In the genomic region with DNA sequence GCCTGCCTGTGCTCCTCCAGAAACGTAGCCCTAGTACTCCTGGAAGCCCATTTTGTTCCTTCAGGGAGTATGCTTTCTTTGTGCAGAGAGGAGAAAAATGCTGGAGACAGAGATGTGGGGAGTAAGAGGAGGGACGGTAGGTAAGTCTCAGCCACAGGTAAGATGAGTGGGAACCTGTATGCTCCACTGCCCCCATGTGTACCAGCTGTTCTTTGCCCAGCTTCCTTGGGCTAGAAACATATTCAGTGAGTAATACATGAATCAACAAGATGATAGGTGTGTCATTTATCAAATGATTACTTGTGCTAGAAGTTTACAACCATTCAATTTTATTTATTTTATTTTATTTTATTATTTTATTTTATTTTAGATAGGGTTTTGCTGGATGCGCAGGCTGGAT, we compare ENCODE assay signal across 12 cellular contexts. TPM values are rescaled to one million over a fixed set of nuclear protein-coding genes. Genes with fewer than 3 reads are reported as not detected.
DNase-seq lines count a peak whose midpoint lies in the region; ATAC-seq, FAIRE-seq and TF ChIP-seq lines count a peak whose summit lies in the region.
"Had no signal": no experiment of that assay in that cellular context is flagged by ENCODE, and none has a peak within 500 bp of the region (broad histone marks: within the 10 kb centered on the region; RNA-seq: fewer than 3 reads in every experiment).

No MANE protein-coding gene starts in this region.

- POLR2A ChIA-PET in GM12878 (lab: Charles Lee): no interaction called here

- TF ChIP-seq RAD21 in GM12878 (IDR thresholded peaks at IDR 0.05; ENCODE audit: insufficient read depth, low read depth, low read length): no peak

- in situ Hi-C loops in GM12878 (cut with MboI): no loop called here

- H3K9me3 ChIP-seq in GM12878 (replicated peaks; ENCODE audit: control insufficient read depth, insufficient read depth, low read length): no peaks in the 10 kb centered on the region
- H3K9me3 ChIP-seq: pancreas had no signal

- no peak for TF ChIP-seq POLR2A in GM12878 (IDR thresholded peaks at IDR 0.05; ENCODE audit: low read depth, low read length)

- peak; percentile 22 to 29 for DNase-seq in activated CD4-positive, alpha-beta T cell treated with anti-CD3 and anti-CD28 coated beads for 4 hours
- no peak for DNase-seq in activated CD4-positive, alpha-beta T cell treated with anti-CD3 and anti-CD28 coated beads for 1 hour
- no peak for DNase-seq in GM12878 (ENCODE audit: low read depth, low spot score)
- no peak for DNase-seq in NCI-H345 (lab: John Stamatoyannopoulos, UW)
- DNase-seq: NCI-H2029; pancreas; stimulated activated CD8-positive, alpha-beta memory T cell treated with anti-CD3 and anti-CD28 coated beads, Interleukin-4, amount 100 ng/mL, for 48 hours; T1000 had no signal

- no peak for TF ChIP-seq EP300 in GM12878 (IDR thresholded peaks at IDR 0.05; ENCODE audit: borderline replicate concordance in 1 of 2, control insufficient read depth in 1 of 2, low read depth in 2 of 2, low read length in 2 of 2)

- peak overlapping the region; percentile 89 for H2AFZ ChIP-seq in GM12878 (ENCODE audit: control insufficient read depth, low read depth, low read length)

- H3K4me1 ChIP-seq in GM12878 (ENCODE audit: control insufficient read depth, insufficient read depth, low read length): peaks cover 3% of the 10 kb centered on the region; the same call in 1 of the 2 replicates

- H3K79me2 ChIP-seq in GM12878 (ENCODE audit: control insufficient read depth, insufficient read depth, low read length): no peaks in the 10 kb centered on the region

- ATAC-seq in HG03460 (IDR thresholded peaks at IDR 0.05; ENCODE audit: unreplicated experiment): peak; percentile 43
- ATAC-seq in GM12878: peak; percentile 74
- no peak for ATAC-seq in GM19035 (IDR thresholded peaks at IDR 0.05; ENCODE audit: unreplicated experiment)
- no peak for ATAC-seq in HG02970 (IDR thresholded peaks at IDR 0.05; ENCODE audit: low FRiP score, unreplicated experiment)

- SMC1A ChIA-PET in GM12878 (lab: Charles Lee; ENCODE audit: uncharacterized antibody, unreplicated experiment): interaction anchor here (0.5 kb wide), 1 partner anchor 86 kb away, joined by 4 read pairs; no protein-coding TSS in a partner anchor

- intact Hi-C loops in GM12878 (cut with micrococcal nuclease; ENCODE audit: unreplicated experiment): no loop called here

- H3K36me3 Mint-ChIP-seq in stimulated activated naive CD8-positive, alpha-beta T cell treated with anti-CD3 and anti-CD28 coated beads, Interleukin-15, Interleukin-2, amounts not matched to agents 100 ng/mL and 50 ng/mL, for 24 hours (ENCODE audit: low read depth): peaks cover 27% of the 10 kb centered on the region

- peak overlapping the region; percentile 59; the same call in 1 of the 2 replicates for H3K9ac ChIP-seq in GM12878 (ENCODE audit: control insufficient read depth, insufficient read depth, low read length)

- H3K4me1 Mint-ChIP-seq in stimulated activated naive CD8-positive, alpha-beta T cell treated with anti-CD3 and anti-CD28 coated beads, Interleukin-15, Interleukin-2, amounts not matched to agents 100 ng/mL and 50 ng/mL, for 24 hours (ENCODE audit: low read depth): peaks cover 88% of the 10 kb centered on the region

- H3K9me3 Mint-ChIP-seq in stimulated activated naive CD8-positive, alpha-beta T cell treated with anti-CD3 and anti-CD28 coated beads, Interleukin-15, Interleukin-2, amounts not matched to agents 100 ng/mL and 50 ng/mL, for 24 hours: no peaks in the 10 kb centered on the region

- peak overlapping the region; percentile 97 for H3K27ac Mint-ChIP-seq in stimulated activated naive CD8-positive, alpha-beta T cell treated with anti-CD3 and anti-CD28 coated beads, Interleukin-15, Interleukin-2, amounts not matched to agents 100 ng/mL and 50 ng/mL, for 24 hours

- no peak for FAIRE-seq in GM12878 (lab: Jason Lieb, UNC)
- FAIRE-seq: pancreas had no signal

- peak overlapping the region; percentile 88 for H3K4me3 Mint-ChIP-seq in stimulated activated naive CD8-positive, alpha-beta T cell treated with anti-CD3 and anti-CD28 coated beads, Interleukin-15, Interleukin-2, amounts not matched to agents 100 ng/mL and 50 ng/mL, for 24 hours

- CTCF ChIA-PET in GM12878 (lab: Yijun Ruan, JAX): no interaction called here

- no peak overlapping the region for H3K27ac ChIP-seq in GM12878 (ENCODE audit: control insufficient read depth, insufficient read depth)
- H3K27ac ChIP-seq: pancreas had no signal

- peak overlapping the region; percentile 73 for H3K4me2 ChIP-seq in GM12878 (ENCODE audit: control insufficient read depth, insufficient read depth)

- H3K27me3 Mint-ChIP-seq in stimulated activated naive CD8-positive, alpha-beta T cell treated with anti-CD3 and anti-CD28 coated beads, Interleukin-15, Interleukin-2, amounts not matched to agents 100 ng/mL and 50 ng/mL, for 24 hours: no peaks in the 10 kb centered on the region

- H3K4me3 ChIP-seq in GM12878: peak overlapping the region; percentile 56
- H3K4me3 ChIP-seq: pancreas had no signal

- H3K27me3 ChIP-seq in GM12878 (replicated peaks in 1 of 2; ENCODE audit: control insufficient read depth in 2 of 2, insufficient read depth in 2 of 2, low read length in 1 of 2): no peaks in the 10 kb centered on the region
- H3K27me3 ChIP-seq: pancreas had no signal

- 36% methylated on average over 3 of the region's 3 CpGs for WGBS in GM12878 (ENCODE audit: insufficient coverage, insufficient replicate concordance, low lambda C conversion rate, missing lambda C conversion rate)

- RAD21 ChIA-PET in GM12878 (lab: Charles Lee; ENCODE audit: unreplicated experiment): interaction anchor here (1.4 kb wide), 1 partner anchor 45 kb away, joined by 3 read pairs; no protein-coding TSS in a partner anchor

- no peaks in the 10 kb centered on the region for H4K20me1 ChIP-seq in GM12878 (ENCODE audit: control insufficient read depth, insufficient read depth)

- BruUV-seq in GM12878 (replicated peaks; lab: Mats Ljungman, UMichigan): no TSS peak

- no peaks in the 10 kb centered on the region for H3K36me3 ChIP-seq in GM12878 (ENCODE audit: control insufficient read depth in 2 of 2, insufficient read depth in 2 of 2, low read length in 1 of 2)
- H3K36me3 ChIP-seq: pancreas had no signal

- TF ChIP-seq CTCF in GM12878 (IDR thresholded peaks at IDR 0.05 in 2 of 3, conservative IDR thresholded peaks at IDR 0.05 in 1 of 3; ENCODE audit: control insufficient read depth in 2 of 3, extremely low read depth in 1 of 3, insufficient read depth in 1 of 3, low read depth in 3 of 3, low read length in 3 of 3): no peak

TF ChIP-seq in GM12878, 131 proteins besides CTCF, POLR2A, EP300 and RAD21:
- TF ChIP-seq, protein P1, sequence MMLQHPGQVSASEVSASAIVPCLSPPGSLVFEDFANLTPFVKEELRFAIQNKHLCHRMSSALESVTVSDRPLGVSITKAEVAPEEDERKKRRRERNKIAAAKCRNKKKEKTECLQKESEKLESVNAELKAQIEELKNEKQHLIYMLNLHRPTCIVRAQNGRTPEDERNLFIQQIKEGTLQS (IDR thresholded peaks at IDR 0.05; ENCODE audit: borderline replicate concordance, extremely low read depth, low read depth, low read length): no peak
- no peak for TF ChIP-seq SRF (IDR thresholded peaks at IDR 0.05; ENCODE audit: low read depth in 2 of 2, low read length in 2 of 2)
- TF ChIP-seq, protein P2, sequence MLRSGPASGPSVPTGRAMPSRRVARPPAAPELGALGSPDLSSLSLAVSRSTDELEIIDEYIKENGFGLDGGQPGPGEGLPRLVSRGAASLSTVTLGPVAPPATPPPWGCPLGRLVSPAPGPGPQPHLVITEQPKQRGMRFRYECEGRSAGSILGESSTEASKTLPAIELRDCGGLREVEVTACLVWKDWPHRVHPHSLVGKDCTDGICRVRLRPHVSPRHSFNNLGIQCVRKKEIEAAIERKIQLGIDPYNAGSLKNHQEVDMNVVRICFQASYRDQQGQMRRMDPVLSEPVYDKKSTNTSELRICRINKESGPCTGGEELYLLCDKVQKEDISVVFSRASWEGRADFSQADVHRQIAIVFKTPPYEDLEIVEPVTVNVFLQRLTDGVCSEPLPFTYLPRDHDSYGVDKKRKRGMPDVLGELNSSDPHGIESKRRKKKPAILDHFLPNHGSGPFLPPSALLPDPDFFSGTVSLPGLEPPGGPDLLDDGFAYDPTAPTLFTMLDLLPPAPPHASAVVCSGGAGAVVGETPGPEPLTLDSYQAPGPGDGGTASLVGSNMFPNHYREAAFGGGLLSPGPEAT (IDR thresholded peaks at IDR 0.05; ENCODE audit: low read depth): no peak

RNA-seq across cellular contexts. Expression of a gene that starts 13.6 kb away (rescaled TPM):
- total RNA-seq in GM12878 (2013; cell fraction: nucleolus; rRNA removed): 57.2 and 58.3 TPM in 2 replicates
- total RNA-seq in GM12878 (2014; rRNA removed) (7.1 and 8.1 TPM in 2 replicates), GM12878 (2014; rRNA removed; fragmentation: Illumina TruSeq; extraction: Trizol) (10.4 and 11.0 TPM in 2 replicates), GM12878 (2021) (8.7 and 9.1 TPM in 2 replicates)
- 3.6 TPM for polyA plus RNA-seq in GM12878 (2011; ENCODE audit: low read depth)
- polyA plus RNA-seq in GM12878 (2011; rRNA removed) (10.9 and 14.4 TPM in 2 replicates), GM12878 (2014; fragmentation: Illumina TruSeq; extraction: Trizol) (4.8 and 6.5 TPM in 2 replicates), GM12878 (2014; fragmentation: Nextera tagmentation; extraction: Ambion mirVana) (1 to 10 TPM; 1.8 to 3.7 TPM), GM12878 (2014; rRNA removed) (3.1 and 4.2 TPM in 2 replicates), GM12878 (2016; fragmentation: Nextera tagmentation; extraction: Ambion mirVana) (1 to 10 TPM; 7.1 to 8.8 TPM)
- polyA plus RNA-seq in GM12878 (2011; cell fraction: cytosol; rRNA removed): 2.9 and 3.0 TPM in 2 replicates
- polyA plus RNA-seq in GM12878 (2011; cell fraction: nucleus; rRNA removed): 11.1 and 17.3 TPM in 2 replicates
- 4.0 and 4.5 TPM in 2 replicates for polyA plus RNA-seq in GM12878 (2012)
- polyA minus RNA-seq in GM12878 (2011; rRNA and poly(A)+ RNA removed): 38.6 and 84.4 TPM in 2 replicates
- polyA minus RNA-seq in GM12878 (2011; cell fraction: cytosol; rRNA and poly(A)+ RNA removed): 7.9 and 8.6 TPM in 2 replicates
- 39.0 and 55.6 TPM in 2 replicates for polyA minus RNA-seq in GM12878 (2011; cell fraction: nucleus; rRNA and poly(A)+ RNA removed)

Comparison
In these comparisons a context has a peak if more than half of its experiments do, and no peak if none do; other contexts are left out.
1. DNase-seq: peak in activated CD4-positive, alpha-beta T cell treated with anti-CD3 and anti-CD28 coated beads for 4 hours (2 of 2); none in activated CD4-positive, alpha-beta T cell treated with anti-CD3 and anti-CD28 coated beads for 1 hour (single experiment), GM12878 (single experiment) and NCI-H345 (single experiment).
2. ATAC-seq: peak in HG03460 (single experiment) and GM12878 (single experiment); none in GM19035 (single experiment) and HG02970 (single experiment).